In genomic region chr19:52897149-52897935, GRCh38 we compare ENCODE assay signal across 1 cellular context.
TF ChIP-seq lines count a peak whose summit lies in the region.

Gene ZNF320, minus strand, starts transcription at chr19:52897635. Its CDS starts 7,380 bp downstream, at chr19:52890255.

TF ChIP-seq in K562, 482 proteins besides CTCF, POLR2A, EP300 and RAD21 (continued from another document and continues in another):
- TF ChIP-seq, protein P1, sequence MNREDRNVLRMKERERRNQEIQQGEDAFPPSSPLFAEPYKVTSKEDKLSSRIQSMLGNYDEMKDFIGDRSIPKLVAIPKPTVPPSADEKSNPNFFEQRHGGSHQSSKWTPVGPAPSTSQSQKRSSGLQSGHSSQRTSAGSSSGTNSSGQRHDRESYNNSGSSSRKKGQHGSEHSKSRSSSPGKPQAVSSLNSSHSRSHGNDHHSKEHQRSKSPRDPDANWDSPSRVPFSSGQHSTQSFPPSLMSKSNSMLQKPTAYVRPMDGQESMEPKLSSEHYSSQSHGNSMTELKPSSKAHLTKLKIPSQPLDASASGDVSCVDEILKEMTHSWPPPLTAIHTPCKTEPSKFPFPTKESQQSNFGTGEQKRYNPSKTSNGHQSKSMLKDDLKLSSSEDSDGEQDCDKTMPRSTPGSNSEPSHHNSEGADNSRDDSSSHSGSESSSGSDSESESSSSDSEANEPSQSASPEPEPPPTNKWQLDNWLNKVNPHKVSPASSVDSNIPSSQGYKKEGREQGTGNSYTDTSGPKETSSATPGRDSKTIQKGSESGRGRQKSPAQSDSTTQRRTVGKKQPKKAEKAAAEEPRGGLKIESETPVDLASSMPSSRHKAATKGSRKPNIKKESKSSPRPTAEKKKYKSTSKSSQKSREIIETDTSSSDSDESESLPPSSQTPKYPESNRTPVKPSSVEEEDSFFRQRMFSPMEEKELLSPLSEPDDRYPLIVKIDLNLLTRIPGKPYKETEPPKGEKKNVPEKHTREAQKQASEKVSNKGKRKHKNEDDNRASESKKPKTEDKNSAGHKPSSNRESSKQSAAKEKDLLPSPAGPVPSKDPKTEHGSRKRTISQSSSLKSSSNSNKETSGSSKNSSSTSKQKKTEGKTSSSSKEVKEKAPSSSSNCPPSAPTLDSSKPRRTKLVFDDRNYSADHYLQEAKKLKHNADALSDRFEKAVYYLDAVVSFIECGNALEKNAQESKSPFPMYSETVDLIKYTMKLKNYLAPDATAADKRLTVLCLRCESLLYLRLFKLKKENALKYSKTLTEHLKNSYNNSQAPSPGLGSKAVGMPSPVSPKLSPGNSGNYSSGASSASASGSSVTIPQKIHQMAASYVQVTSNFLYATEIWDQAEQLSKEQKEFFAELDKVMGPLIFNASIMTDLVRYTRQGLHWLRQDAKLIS (CRISPR knock-in tag; IDR thresholded peaks at IDR 0.05), result peak; percentile 90
- TF ChIP-seq IFI16 (CRISPR knock-in tag; IDR thresholded peaks at IDR 0.05) (no peak), DNMT1 (IDR thresholded peaks at IDR 0.05) (no peak), MAZ (CRISPR knock-in tag; conservative IDR thresholded peaks at IDR 0.05 in 1 of 2, IDR thresholded peaks at IDR 0.05 in 1 of 2) (peak in 1 of 2 experiments; percentile 34; a peak in 1 of 4 replicates), ZNF589 (CRISPR knock-in tag; IDR thresholded peaks at IDR 0.05; ENCODE audit: low read depth) (no peak; the same call in 1 of the 2 replicates), XRCC3 (IDR thresholded peaks at IDR 0.05) (no peak), C11orf30 (IDR thresholded peaks at IDR 0.05; ENCODE audit: low read depth) (peak; percentile 31; the same call in 1 of the 2 replicates), MAFG (tag; conservative IDR thresholded peaks at IDR 0.05) (no peak), SMAD1 (IDR thresholded peaks at IDR 0.05; ENCODE audit: low read depth, low read length, partially characterized antibody) (no peak), ZBTB40 (IDR thresholded peaks at IDR 0.05) (peak; percentile 89), ZBTB40 (CRISPR knock-in tag; IDR thresholded peaks at IDR 0.05) (no peak), ELF1 (tag; IDR thresholded peaks at IDR 0.05) (peak; percentile 84), HNRNPK (IDR thresholded peaks at IDR 0.05; ENCODE audit: low read depth, low read length, poor library complexity, severe bottlenecking) (no peak), NR3C1 (CRISPR knock-in tag; IDR thresholded peaks at IDR 0.05) (no peak), DLX4 (CRISPR knock-in tag; IDR thresholded peaks at IDR 0.05) (no peak), CEBPG (CRISPR knock-in tag; IDR thresholded peaks at IDR 0.05) (no peak), CEBPG (tag; conservative IDR thresholded peaks at IDR 0.05 in 1 of 2, IDR thresholded peaks at IDR 0.05 in 1 of 2) (no peak), FUS (optimal IDR thresholded peaks at IDR 0.05; ENCODE audit: low read depth, low read length) (no peak), SAFB2 (IDR thresholded peaks at IDR 0.05; ENCODE audit: borderline replicate concordance, low read depth, low read length, severe bottlenecking) (no peak), CHAMP1 (IDR thresholded peaks at IDR 0.05) (no peak), SRF (CRISPR knock-in tag; IDR thresholded peaks at IDR 0.05) (no peak), TRIM25 (IDR thresholded peaks at IDR 0.05; ENCODE audit: borderline replicate concordance) (no peak), TEAD2 (tag; IDR thresholded peaks at IDR 0.05) (no peak), GABPB2 (CRISPR knock-in tag; conservative IDR thresholded peaks at IDR 0.05) (no peak), CAMTA2 (CRISPR knock-in tag; conservative IDR thresholded peaks at IDR 0.05) (no peak), ZNF224 (CRISPR knock-in tag; IDR thresholded peaks at IDR 0.05) (no peak), ID3 (CRISPR knock-in tag; IDR thresholded peaks at IDR 0.05) (no peak), ID3 (tag; IDR thresholded peaks at IDR 0.05) (peak; percentile 81), GATA2 (CRISPR knock-in tag; IDR thresholded peaks at IDR 0.05) (no peak), KDM2B (CRISPR knock-in tag; IDR thresholded peaks at IDR 0.05) (no peak), NCOA2 (IDR thresholded peaks at IDR 0.05; ENCODE audit: partially characterized antibody in 2 of 2) (no peak), ETV6 (IDR thresholded peaks at IDR 0.05; ENCODE audit: borderline replicate concordance in 1 of 2, low read depth in 2 of 2, low read length in 1 of 2) (no peak), ETV6 (CRISPR knock-in tag; IDR thresholded peaks at IDR 0.05; ENCODE audit: borderline replicate concordance) (no peak), HSF4 (CRISPR knock-in tag; IDR thresholded peaks at IDR 0.05; ENCODE audit: borderline replicate concordance) (no peak), COPS2 (conservative IDR thresholded peaks at IDR 0.05) (no peak), ZNF253 (CRISPR knock-in tag; conservative IDR thresholded peaks at IDR 0.05) (no peak), RBFOX2 (IDR thresholded peaks at IDR 0.05; ENCODE audit: low read depth, low read length) (peak; percentile 90), GTF2A2 (tag; IDR thresholded peaks at IDR 0.05) (no peak), TOE1 (IDR thresholded peaks at IDR 0.05; ENCODE audit: borderline replicate concordance) (no peak), TOE1 (CRISPR knock-in tag; IDR thresholded peaks at IDR 0.05; ENCODE audit: borderline replicate concordance, low read depth) (no peak)
- TF ChIP-seq, protein P2, sequence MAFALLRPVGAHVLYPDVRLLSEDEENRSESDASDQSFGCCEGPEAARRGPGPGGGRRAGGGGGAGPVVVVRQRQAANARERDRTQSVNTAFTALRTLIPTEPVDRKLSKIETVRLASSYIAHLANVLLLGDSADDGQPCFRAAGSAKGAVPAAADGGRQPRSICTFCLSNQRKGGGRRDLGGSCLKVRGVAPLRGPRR (CRISPR knock-in tag; IDR thresholded peaks at IDR 0.05), result no peak
- TF ChIP-seq, protein P3, sequence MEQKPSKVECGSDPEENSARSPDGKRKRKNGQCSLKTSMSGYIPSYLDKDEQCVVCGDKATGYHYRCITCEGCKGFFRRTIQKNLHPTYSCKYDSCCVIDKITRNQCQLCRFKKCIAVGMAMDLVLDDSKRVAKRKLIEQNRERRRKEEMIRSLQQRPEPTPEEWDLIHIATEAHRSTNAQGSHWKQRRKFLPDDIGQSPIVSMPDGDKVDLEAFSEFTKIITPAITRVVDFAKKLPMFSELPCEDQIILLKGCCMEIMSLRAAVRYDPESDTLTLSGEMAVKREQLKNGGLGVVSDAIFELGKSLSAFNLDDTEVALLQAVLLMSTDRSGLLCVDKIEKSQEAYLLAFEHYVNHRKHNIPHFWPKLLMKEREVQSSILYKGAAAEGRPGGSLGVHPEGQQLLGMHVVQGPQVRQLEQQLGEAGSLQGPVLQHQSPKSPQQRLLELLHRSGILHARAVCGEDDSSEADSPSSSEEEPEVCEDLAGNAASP (IDR thresholded peaks at IDR 0.05), result no peak
- TF ChIP-seq, protein P4, sequence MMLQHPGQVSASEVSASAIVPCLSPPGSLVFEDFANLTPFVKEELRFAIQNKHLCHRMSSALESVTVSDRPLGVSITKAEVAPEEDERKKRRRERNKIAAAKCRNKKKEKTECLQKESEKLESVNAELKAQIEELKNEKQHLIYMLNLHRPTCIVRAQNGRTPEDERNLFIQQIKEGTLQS (IDR thresholded peaks at IDR 0.05), result no peak
- TF ChIP-seq, protein P4 (CRISPR knock-in tag; conservative IDR thresholded peaks at IDR 0.05), result no peak
